In genomic region chr9:21931428-21931827, GRCh38 we compare ENCODE assay signal across 2 cellular contexts.
TF ChIP-seq lines count a peak whose summit lies in the region.

No MANE protein-coding gene starts in this region.

TF ChIP-seq in IMR-90, 13 proteins besides CTCF, POLR2A, EP300 and RAD21:
- TF ChIP-seq SMC3 (IDR thresholded peaks at IDR 0.05; ENCODE audit: low read depth, low read length): no peak
- no peak for TF ChIP-seq RFX5 (IDR thresholded peaks at IDR 0.05; ENCODE audit: low read depth, low read length)
- TF ChIP-seq MAFK (IDR thresholded peaks at IDR 0.05; ENCODE audit: low read depth, low read length): no peak
- TF ChIP-seq USF2 (IDR thresholded peaks at IDR 0.05; ENCODE audit: low read depth, low read length): no peak
- no peak for TF ChIP-seq NFE2L2 (IDR thresholded peaks at IDR 0.05; ENCODE audit: low read depth, low read length)
- TF ChIP-seq MAZ (IDR thresholded peaks at IDR 0.05; ENCODE audit: borderline replicate concordance, low read depth, low read length): no peak
- TF ChIP-seq RCOR1 (IDR thresholded peaks at IDR 0.05; ENCODE audit: insufficient replicate concordance, low read length): no peak
- no peak for TF ChIP-seq CEBPB (IDR thresholded peaks at IDR 0.05; ENCODE audit: low read depth, low read length)
- no peak for TF ChIP-seq ELK1 (IDR thresholded peaks at IDR 0.05; ENCODE audit: borderline replicate concordance, low read depth, low read length)
- TF ChIP-seq FOS (IDR thresholded peaks at IDR 0.05; ENCODE audit: low read depth, low read length): no peak
- TF ChIP-seq BHLHE40 (IDR thresholded peaks at IDR 0.05; ENCODE audit: low read depth, low read length): no peak
- no peak for TF ChIP-seq MXI1 (IDR thresholded peaks at IDR 0.05; ENCODE audit: borderline replicate concordance, low read depth, low read length)
- no peak for TF ChIP-seq CHD1 (IDR thresholded peaks at IDR 0.05; ENCODE audit: low read depth, low read length)

TF ChIP-seq in H1, 55 proteins besides CTCF, POLR2A, EP300 and RAD21:
- TF ChIP-seq POLR2AphosphoS5 (IDR thresholded peaks at IDR 0.05; ENCODE audit: low read depth, low read length) (no peak), E2F6 (IDR thresholded peaks at IDR 0.05) (no peak), BACH1 (IDR thresholded peaks at IDR 0.05; ENCODE audit: low read length) (no peak), GABPA (IDR thresholded peaks at IDR 0.05; ENCODE audit: borderline replicate concordance, insufficient read depth, low read length) (no peak), CREB1 (IDR thresholded peaks at IDR 0.05) (no peak), NANOG (IDR thresholded peaks at IDR 0.05; ENCODE audit: insufficient read depth, low read depth, low read length, poor library complexity, severe bottlenecking) (no peak), POU5F1 (IDR thresholded peaks at IDR 0.05; ENCODE audit: low read depth, low read length) (no peak), RBBP5 (IDR thresholded peaks at IDR 0.05; ENCODE audit: borderline replicate concordance, low read depth, low read length) (no peak), ATF2 (IDR thresholded peaks at IDR 0.05; ENCODE audit: low read length) (no peak), EZH2 (IDR thresholded peaks at IDR 0.05; ENCODE audit: low read depth, low read length, severe bottlenecking) (no peak)
TF ChIP-seq in H1: peak in this region for 0.
